ENCODE assay signal across 1 cellular context in genomic region chr2:135985018-135985825, GRCh38.
TF ChIP-seq lines count a peak whose summit lies in the region.

DARS1 (minus strand) TSS chr2:135985626; CDS start chr2:135985468, 158 bp downstream.

TF ChIP-seq in HepG2, 621 proteins besides CTCF, POLR2A, EP300 and RAD21 (continued from another document and continues in another):
- peak; percentile 18; the same call in 1 of the 2 replicates for TF ChIP-seq HMGXB3 (CRISPR knock-in tag; IDR thresholded peaks at IDR 0.05; ENCODE audit: borderline replicate concordance)
- peak; percentile 33; the same call in 1 of the 2 replicates for TF ChIP-seq ZNF691 (CRISPR knock-in tag; IDR thresholded peaks at IDR 0.05; ENCODE audit: borderline replicate concordance, low read depth)
- TF ChIP-seq ZNF782 (CRISPR knock-in tag; IDR thresholded peaks at IDR 0.05; ENCODE audit: borderline replicate concordance) = peak; percentile 63
- TF ChIP-seq ZNF256 (CRISPR knock-in tag; conservative IDR thresholded peaks at IDR 0.05) = peak; percentile 71
- peak; percentile 83 for TF ChIP-seq ZNF317 (CRISPR knock-in tag; IDR thresholded peaks at IDR 0.05)
- no peak for TF ChIP-seq PHF5A (CRISPR knock-in tag; IDR thresholded peaks at IDR 0.05; ENCODE audit: low read depth, unreplicated experiment)
- 0 out of 2 replicates have a peak, but pooled peaks have one; percentile 30 for TF ChIP-seq MTF1 (CRISPR knock-in tag; IDR thresholded peaks at IDR 0.05)
- TF ChIP-seq PHF21A (CRISPR knock-in tag; IDR thresholded peaks at IDR 0.05) = peak; percentile 3; the same call in 1 of the 2 replicates
- TF ChIP-seq RELA (CRISPR knock-in tag; IDR thresholded peaks at IDR 0.05) = 0 out of 2 replicates have a peak, but pooled peaks have one; percentile 25
- TF ChIP-seq SETDB1 (CRISPR knock-in tag; IDR thresholded peaks at IDR 0.05; ENCODE audit: borderline replicate concordance) = peak; percentile 89; the same call in 1 of the 2 replicates
- TF ChIP-seq ZNF205 (CRISPR knock-in tag; IDR thresholded peaks at IDR 0.05) = peak; percentile 17
- TF ChIP-seq NR0B2 (CRISPR knock-in tag; IDR thresholded peaks at IDR 0.05) = peak; percentile 79
- peak; percentile 95 for TF ChIP-seq YEATS2 (CRISPR knock-in tag; IDR thresholded peaks at IDR 0.05; ENCODE audit: borderline replicate concordance)
- peak; percentile 48; the same call in 1 of the 2 replicates for TF ChIP-seq HNRNPUL1 (IDR thresholded peaks at IDR 0.05; ENCODE audit: low read depth, low read length)
- peak; percentile 46 for TF ChIP-seq TBX3 (IDR thresholded peaks at IDR 0.05; ENCODE audit: borderline replicate concordance)
- no peak for TF ChIP-seq NR3C1 (CRISPR knock-in tag; IDR thresholded peaks at IDR 0.05)
- TF ChIP-seq SALL2 (CRISPR knock-in tag; IDR thresholded peaks at IDR 0.05) = peak; percentile 89
- TF ChIP-seq BCL3 (CRISPR knock-in tag; IDR thresholded peaks at IDR 0.05) = peak; percentile 79; the same call in 1 of the 2 replicates
- peak; percentile 87; the same call in 1 of the 2 replicates for TF ChIP-seq ZNF30 (CRISPR knock-in tag; IDR thresholded peaks at IDR 0.05)
- peak; percentile 96 for TF ChIP-seq HNRNPL (IDR thresholded peaks at IDR 0.05; ENCODE audit: low read depth, low read length)
- TF ChIP-seq ZEB1 (IDR thresholded peaks at IDR 0.05; ENCODE audit: insufficient replicate concordance, low read depth) = peak; percentile 20
- peak; percentile 63 for TF ChIP-seq RXRB (CRISPR knock-in tag; IDR thresholded peaks at IDR 0.05; ENCODE audit: borderline replicate concordance)
- no peak; the same call in 1 of the 2 replicates for TF ChIP-seq PBX3 (CRISPR knock-in tag; IDR thresholded peaks at IDR 0.05; ENCODE audit: borderline replicate concordance)
- TF ChIP-seq ZNF746 (CRISPR knock-in tag; IDR thresholded peaks at IDR 0.05) = peak; percentile 93; the same call in 1 of the 2 replicates
- TF ChIP-seq ZNF580 (CRISPR knock-in tag; IDR thresholded peaks at IDR 0.05; ENCODE audit: borderline replicate concordance, low read depth) = peak; percentile 45
- TF ChIP-seq RBAK (CRISPR knock-in tag; IDR thresholded peaks at IDR 0.05) = no peak
- peak; percentile 87 for TF ChIP-seq GLI4 (CRISPR knock-in tag; IDR thresholded peaks at IDR 0.05; ENCODE audit: borderline replicate concordance)
- TF ChIP-seq AKAP8 (CRISPR knock-in tag; IDR thresholded peaks at IDR 0.05) = peak; percentile 90; the same call in 1 of the 2 replicates
- TF ChIP-seq ZNF136 (CRISPR knock-in tag; IDR thresholded peaks at IDR 0.05; ENCODE audit: low read depth) = no peak; the same call in 1 of the 2 replicates
- peak; percentile 68 for TF ChIP-seq ZNF740 (CRISPR knock-in tag; IDR thresholded peaks at IDR 0.05)
- TF ChIP-seq ZC3H13 (CRISPR knock-in tag; IDR thresholded peaks at IDR 0.05) = peak; percentile 88
- TF ChIP-seq ASH2L (IDR thresholded peaks at IDR 0.05; ENCODE audit: insufficient read length, low read depth, low read length) = peak; percentile 96
- peak; percentile 90 for TF ChIP-seq ZNF225 (CRISPR knock-in tag; IDR thresholded peaks at IDR 0.05)
- peak; percentile 81 for TF ChIP-seq XRCC5 (optimal IDR thresholded peaks at IDR 0.05; ENCODE audit: low read length)
- TF ChIP-seq RNF219 (CRISPR knock-in tag; IDR thresholded peaks at IDR 0.05) = peak; percentile 75; the same call in 1 of the 2 replicates
- TF ChIP-seq MIER3 (CRISPR knock-in tag; IDR thresholded peaks at IDR 0.05; ENCODE audit: borderline replicate concordance) = peak; percentile 76; the same call in 1 of the 2 replicates
- no peak for TF ChIP-seq IKZF1 (IDR thresholded peaks at IDR 0.05)
- peak; percentile 27; the same call in 1 of the 2 replicates for TF ChIP-seq JUN (CRISPR knock-in tag; IDR thresholded peaks at IDR 0.05)
- TF ChIP-seq E2F2 (CRISPR knock-in tag; IDR thresholded peaks at IDR 0.05; ENCODE audit: borderline replicate concordance) = no peak; the same call in 1 of the 2 replicates
- 0 out of 2 replicates have a peak, but pooled peaks have one; percentile 25 for TF ChIP-seq ETV6 (CRISPR knock-in tag; conservative IDR thresholded peaks at IDR 0.05)
- no peak; the same call in 1 of the 2 replicates for TF ChIP-seq SMYD3 (CRISPR knock-in tag; IDR thresholded peaks at IDR 0.05)
- TF ChIP-seq ARID5B (CRISPR knock-in tag; IDR thresholded peaks at IDR 0.05) = peak; percentile 47
- TF ChIP-seq ELK4 (CRISPR knock-in tag; IDR thresholded peaks at IDR 0.05; ENCODE audit: borderline replicate concordance) = peak; percentile 63; the same call in 1 of the 2 replicates
- TF ChIP-seq ZNF558 (CRISPR knock-in tag; IDR thresholded peaks at IDR 0.05; ENCODE audit: borderline replicate concordance) = no peak; the same call in 1 of the 2 replicates
- TF ChIP-seq AGO1 (IDR thresholded peaks at IDR 0.05; ENCODE audit: low read depth, low read length, poor library complexity, severe bottlenecking) = peak; percentile 80
- no peak; the same call in none of the 2 replicates for TF ChIP-seq ZFP36L1 (CRISPR knock-in tag; IDR thresholded peaks at IDR 0.05)
